19 cellular contexts compared by ENCODE assay signal in genomic region chr4:183751081-183751480, GRCh38.
A peak's percentile ranks its signal among the peaks of the same experiment; 100 is the strongest.
DNase-seq lines count a peak whose midpoint lies in the region; ATAC-seq and TF ChIP-seq lines count a peak whose summit lies in the region.
"Had no signal": no experiment of that assay in that cellular context is flagged by ENCODE, and none has a peak within 500 bp of the region (broad histone marks: within the 10 kb centered on the region; RNA-seq: fewer than 3 reads in every experiment).

No MANE protein-coding gene starts in this region.

- ATAC-seq in esophagus mucosa, result peak; percentile 20
- ATAC-seq in HG02885 (IDR thresholded peaks at IDR 0.05; ENCODE audit: poor library complexity, unreplicated experiment), result no peak
- ATAC-seq in GM19467 (IDR thresholded peaks at IDR 0.05; ENCODE audit: unreplicated experiment), result no peak
- ATAC-seq: A549; CD8-positive, alpha-beta T cell had no signal

- H3K27ac ChIP-seq in PC-9 (0 out of 2 replicates have a peak overlapping the region, but pooled peaks have one; percentile 16), prostate gland (no peak overlapping the region)
- H3K27ac ChIP-seq: 22Rv1; A549; BLaER1 treated with 17β-estradiol and CSF1 and Interleukin-3, amounts not matched to agents 10 nM and 100 nM; C4-2B had no signal

- no peaks in the 10 kb centered on the region for H3K36me3 ChIP-seq in PC-9 (ENCODE audit: low read depth)
- H3K36me3 ChIP-seq in prostate gland, result no peaks in the 10 kb centered on the region
- H3K36me3 ChIP-seq: BLaER1 treated with 17β-estradiol and CSF1 and Interleukin-3, amounts not matched to agents 10 nM and 100 nM had no signal

- H3K4me2 ChIP-seq in PC-9, result no peak overlapping the region
- H3K4me2 ChIP-seq: A549; BLaER1 treated with 17β-estradiol and CSF1 and Interleukin-3, amounts not matched to agents 10 nM and 100 nM had no signal

- TF ChIP-seq CTCF in PC-9 (conservative IDR thresholded peaks at IDR 0.05), result no peak
- no peak for TF ChIP-seq CTCF in prostate gland (IDR thresholded peaks at IDR 0.05)

- H3K4me3 ChIP-seq in PC-9 (no peak overlapping the region), prostate gland (no peak overlapping the region)
- H3K4me3 ChIP-seq: A549; BLaER1 treated with 17β-estradiol and CSF1 and Interleukin-3, amounts not matched to agents 10 nM and 100 nM had no signal

- 73% methylated on average over 4 of the region's 4 CpGs for WGBS in prostate gland

- peaks cover 5% of the 10 kb centered on the region; the same call in 1 of the 2 replicates for H3K4me1 ChIP-seq in PC-9 (replicated peaks; ENCODE audit: insufficient read depth)
- H3K4me1 ChIP-seq in prostate gland (replicated peaks), result no peaks in the 10 kb centered on the region
- H3K4me1 ChIP-seq: A549; BLaER1 treated with 17β-estradiol and CSF1 and Interleukin-3, amounts not matched to agents 10 nM and 100 nM had no signal

- POLR2A ChIA-PET in PC-9 (lab: Charles Lee; ENCODE audit: unreplicated experiment), result no interaction called here

- BruUV-seq in PC-9 (replicated peaks; lab: Mats Ljungman, UMichigan), result no TSS peak

- no peaks in the 10 kb centered on the region for H4K20me1 ChIP-seq in PC-9 (ENCODE audit: insufficient read depth)
- H4K20me1 ChIP-seq: BLaER1 treated with 17β-estradiol and CSF1 and Interleukin-3, amounts not matched to agents 10 nM and 100 nM had no signal

- no peak for TF ChIP-seq POLR2A in prostate gland (IDR thresholded peaks at IDR 0.05)

- no peaks in the 10 kb centered on the region; the same call in 1 of the 2 replicates for H3K9me3 ChIP-seq in PC-9 (ENCODE audit: insufficient read depth, low read depth)
- no peaks in the 10 kb centered on the region for H3K9me3 ChIP-seq in prostate gland
- H3K9me3 ChIP-seq: A549, Caco-2 had no signal

- DNase-seq in DMS53 (lab: John Stamatoyannopoulos, UW) (peak; percentile 41), HT-29 (ENCODE audit: low spot score) (peak; percentile 17), PC-9 (peak in 1 of 2 experiments; percentile 80), prostate gland (ENCODE audit: low spot score) (no peak), MV-4-11 (lab: John Stamatoyannopoulos, UW) (no peak)
- DNase-seq: AML-193; Caco-2; Calu3; CD4-positive, alpha-beta T cell; CD8-positive, alpha-beta T cell; DMS79 treated with DMSO at 0.1 percent for 48 hours; GF-D8 had no signal

- H3K9me2 ChIP-seq in PC-9 (ENCODE audit: insufficient read depth), result no peaks in the 10 kb centered on the region

- no peak overlapping the region for H2AFZ ChIP-seq in PC-9

- H3F3A ChIP-seq in PC-9 (ENCODE audit: insufficient read depth, low read depth), result peaks cover 15% of the 10 kb centered on the region; the same call in 1 of the 2 replicates

- intact Hi-C loops in PC-9 (cut with micrococcal nuclease; ENCODE audit: unreplicated experiment), result no loop called here
- intact Hi-C loops in prostate gland (cut with DNase I), result no loop called here

- H3K27me3 ChIP-seq in PC-9 (ENCODE audit: insufficient read depth, low read depth) (no peaks in the 10 kb centered on the region), prostate gland (replicated peaks; ENCODE audit: insufficient read depth) (no peaks in the 10 kb centered on the region)
- H3K27me3 ChIP-seq: BLaER1 treated with 17β-estradiol and CSF1 and Interleukin-3, amounts not matched to agents 10 nM and 100 nM had no signal

- no peaks in the 10 kb centered on the region for H3K79me2 ChIP-seq in PC-9 (ENCODE audit: low read depth)

- CTCF ChIA-PET in PC-9 (lab: Charles Lee), result no interaction called here

Comparison
In these comparisons a context has a peak if more than half of its experiments do, and no peak if none do; other contexts are left out.
1. DNase-seq: peak in DMS53 (single experiment) and HT-29 (single experiment); none in prostate gland (single experiment) and MV-4-11 (single experiment).